8 cellular contexts compared by ENCODE assay signal in genomic region chr1:101239095-101240040, GRCh38. TPM values are rescaled to one million over a fixed set of nuclear protein-coding genes. Genes with fewer than 3 reads are reported as not detected.
DNase-seq lines count a peak whose midpoint lies in the region; ATAC-seq and TF ChIP-seq lines count a peak whose summit lies in the region.

No MANE protein-coding gene starts in this region.

- peak overlapping the region; percentile 27 for H2AFZ ChIP-seq in fibroblast of lung (ENCODE audit: low read length)

- no peak overlapping the region for H3K27ac ChIP-seq in HEK293 (ENCODE audit: extremely low read depth, low read depth, low read length)
- no peak overlapping the region for H3K27ac ChIP-seq in fibroblast of lung (ENCODE audit: insufficient read depth, low read length)

- no peaks in the 10 kb centered on the region for H3K79me2 ChIP-seq in fibroblast of lung (ENCODE audit: control insufficient read depth, insufficient read depth, low read length)

- peak; percentile 82 for DNase-seq in activated CD8-positive, alpha-beta memory T cell treated with anti-CD3 and anti-CD28 coated beads for 24 hours
- DNase-seq in fibroblast of lung (ENCODE audit: low read depth in 2 of 2) (peak in 1 of 2 donors; percentile 46), NCI-H748 (lab: John Stamatoyannopoulos, UW; ENCODE audit: unreplicated experiment) (no peak)
- peak; percentile 38 to 48 for DNase-seq in stimulated activated CD4-positive, alpha-beta T cell treated with anti-CD3 and anti-CD28 coated beads, Interleukin-4, amount 100 ng/mL, for 4 hours

- H3K9ac ChIP-seq in fibroblast of lung (ENCODE audit: insufficient read depth, low read length): no peak overlapping the region

- H3K4me3 ChIP-seq in HEK293 (ENCODE audit: low read depth, low read length) (no peak overlapping the region), fibroblast of lung (replicated peaks in 1 of 4; ENCODE audit: control extremely low read depth in 1 of 4, insufficient read depth in 1 of 4, low read depth in 3 of 4, low read length in 4 of 4) (peak overlapping the region in 3 of 4 experiments; percentile 32 to 84 (median 43))

- no peaks in the 10 kb centered on the region for H4K20me1 ChIP-seq in fibroblast of lung (ENCODE audit: control insufficient read depth, extremely low read depth, insufficient read depth, low read length)

- no peaks in the 10 kb centered on the region for H3K27me3 ChIP-seq in fibroblast of lung (ENCODE audit: control insufficient read depth, insufficient read depth, low read length)

- TF ChIP-seq CTCF in HEK293 (tag by site-specific recombination; IDR thresholded peaks at IDR 0.05) (no peak), fibroblast of lung (conservative IDR thresholded peaks at IDR 0.05 in 1 of 2, IDR thresholded peaks at IDR 0.05 in 1 of 2; ENCODE audit: low read depth in 1 of 2, low read length in 2 of 2) (peak in 1 of 2 donors; percentile 6)

- H3K4me1 ChIP-seq in HEK293 (ENCODE audit: control insufficient read depth, insufficient read depth, low read length) (peaks cover 7% of the 10 kb centered on the region; the same call in 1 of the 2 replicates), fibroblast of lung (ENCODE audit: control insufficient read depth, extremely low read depth, insufficient read depth, low read length) (peaks cover 6% of the 10 kb centered on the region)

- H3K4me2 ChIP-seq in fibroblast of lung (ENCODE audit: extremely low read depth, insufficient read depth, low read length): peak overlapping the region; percentile 81

- H3K9me3 ChIP-seq in HEK293 (ENCODE audit: control insufficient read depth, insufficient read depth, low read depth, low read length) (no peaks in the 10 kb centered on the region), fibroblast of lung (ENCODE audit: control insufficient read depth, insufficient read depth, low read depth, low read length) (no peaks in the 10 kb centered on the region)

- ATAC-seq in GM21529 (IDR thresholded peaks at IDR 0.05; ENCODE audit: unreplicated experiment): no peak
- ATAC-seq in HG02798 (IDR thresholded peaks at IDR 0.05; ENCODE audit: poor library complexity, unreplicated experiment): no peak
- ATAC-seq in GM21825 (IDR thresholded peaks at IDR 0.05; ENCODE audit: unreplicated experiment): no peak

- POLR2A ChIA-PET in HEK293 (lab: Yijun Ruan, JAX): interaction anchor here (1.5 to 1.7 kb wide), 3 partner anchors 12 to 49 kb away, joined by 4 to 8 read pairs (median 6); no protein-coding TSS in a partner anchor

- CTCF ChIA-PET in HEK293 (lab: Yijun Ruan, JAX): interaction anchor here (0.5 to 6.8 kb wide), 28 partner anchors 9 to 1440 kb away, joined by 3 to 58 read pairs (median 4); partner anchors contain the start of gene DPH5

- H3K36me3 ChIP-seq in HEK293 (ENCODE audit: control insufficient read depth in 2 of 2, insufficient read depth in 1 of 2, low read length in 2 of 2) (peaks cover 0 to 14% of the 10 kb centered on the region in 2 experiments; a peak in 2 of 3 replicates), fibroblast of lung (ENCODE audit: control insufficient read depth, insufficient read depth, low read length) (no peaks in the 10 kb centered on the region)

TF ChIP-seq in HEK293, 187 proteins besides CTCF, POLR2A, EP300 and RAD21:
- TF ChIP-seq ZNF830 (tag by site-specific recombination; IDR thresholded peaks at IDR 0.05; ENCODE audit: low read depth) (no peak), ZNF677 (tag by site-specific recombination; IDR thresholded peaks at IDR 0.05) (no peak), ZNF518A (tag by site-specific recombination; conservative IDR thresholded peaks at IDR 0.05; ENCODE audit: low read depth) (no peak), PRDM1 (tag by site-specific recombination; IDR thresholded peaks at IDR 0.05) (no peak), ZNF391 (tag by site-specific recombination; IDR thresholded peaks at IDR 0.05; ENCODE audit: borderline replicate concordance, low read depth) (no peak), REST (tag by site-specific recombination; IDR thresholded peaks at IDR 0.05) (peak; percentile 53; the same call in 1 of the 2 replicates)
TF ChIP-seq in HEK293: peak in this region for 1.

RNA-seq across cellular contexts. Expression of gene S1PR1, which starts 2.5 kb away (rescaled TPM):
- 10.4 and 16.7 TPM in 2 replicates for total RNA-seq in fibroblast of lung
- 5.9 and 6.2 TPM in 2 replicates for polyA plus RNA-seq in fibroblast of lung
- 3.7 and 3.9 TPM in 2 replicates for polyA plus RNA-seq in fibroblast of lung (2012)
- 7.7 and 16.9 TPM in 2 replicates for polyA minus RNA-seq in fibroblast of lung (ENCODE audit: low replicate concordance)
